ENCODE assay signal across 8 cellular contexts in the genomic region with DNA sequence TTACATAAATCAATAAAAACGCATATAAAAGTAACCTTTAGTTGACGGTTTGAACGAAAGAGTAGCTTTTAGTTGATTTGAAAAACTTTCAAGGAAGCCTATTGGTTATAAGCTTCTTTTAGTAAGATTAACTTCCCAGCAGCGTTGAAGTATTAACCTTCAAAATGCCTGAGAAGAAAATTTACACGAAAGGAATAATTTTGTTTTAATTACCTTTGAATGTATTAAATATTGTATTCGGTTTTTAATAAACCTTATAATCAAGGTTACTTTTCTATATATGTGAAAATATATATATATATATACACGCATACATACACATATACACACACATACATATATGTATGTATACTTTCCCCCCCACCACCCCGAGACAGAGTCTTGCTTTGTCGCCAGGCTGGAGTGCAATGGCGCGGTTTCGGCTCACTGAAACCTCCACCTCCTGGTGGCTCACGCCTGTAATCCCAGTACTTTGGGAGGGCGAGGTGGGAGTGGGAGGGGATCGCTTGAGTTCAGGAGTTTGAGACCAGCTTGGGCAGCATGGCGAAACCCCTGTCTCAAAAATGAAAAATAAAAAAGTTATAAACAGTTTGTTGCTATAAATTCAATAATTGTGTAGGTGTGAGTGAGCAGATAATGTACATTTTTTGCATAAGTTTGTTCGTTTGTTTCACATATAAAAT. TPM values are rescaled to one million over a fixed set of nuclear protein-coding genes. Genes with fewer than 3 reads are reported as not detected.
DNase-seq lines count a peak whose midpoint lies in the region; ATAC-seq, FAIRE-seq and TF ChIP-seq lines count a peak whose summit lies in the region.

No MANE protein-coding gene starts in this region.

- H3K4me1 ChIP-seq in colonic mucosa, result peaks cover 4% of the 10 kb centered on the region
- no peaks in the 10 kb centered on the region for H3K4me1 ChIP-seq in right lobe of liver

- H3K27me3 ChIP-seq in colonic mucosa (no peaks in the 10 kb centered on the region), right lobe of liver (no peaks in the 10 kb centered on the region)

- 10% methylated on average over 17 of the region's 17 CpGs for WGBS in right lobe of liver (ENCODE audit: insufficient coverage, low coverage, low lambda C conversion rate, missing lambda C conversion rate)

- DNase-seq in GM12892 (ENCODE audit: insufficient read length) (no peak), NCI-H2196 treated with DMSO at 0.1 percent for 48 hours (lab: John Stamatoyannopoulos, UW; ENCODE audit: unreplicated experiment) (peak; percentile 53), colonic mucosa (peak; percentile 68), right lobe of liver (peak; percentile 56 to 62 (median 58)), putamen (ENCODE audit: low spot score) (no peak)
- peak; percentile 13 to 32 (median 22) for DNase-seq in activated CD4-positive, CD25-positive, alpha-beta regulatory T cell (lab: John Stamatoyannopoulos, UW)
- DNase-seq in stimulated activated CD4-positive, alpha-beta T cell treated with anti-CD3 and anti-CD28 coated beads, Interleukin-4, amount 100 ng/mL, for 24 hours, result peak; percentile 77

- H3K9ac ChIP-seq in colonic mucosa (ENCODE audit: low read depth in 2 of 2, low read length in 2 of 2), result peak overlapping the region in 1 of 2 donors; percentile 93

- TF ChIP-seq CTCF in colonic mucosa (IDR thresholded peaks at IDR 0.05) (peak; percentile 34), right lobe of liver (IDR thresholded peaks at IDR 0.05) (peak in 3 of 4 donors; percentile 24 to 27 (median 26))

- H3K4me3 ChIP-seq in colonic mucosa, result peak overlapping the region; percentile 83
- H3K4me3 ChIP-seq in right lobe of liver, result peak overlapping the region; percentile 67 to 74 (median 68)

- intact Hi-C loops in colonic mucosa (cut with DNase I), result no loop called here
- intact Hi-C loops in right lobe of liver (cut with DNase I), result no loop called here

- FAIRE-seq in GM12892 (lab: Jason Lieb, UNC), result peak; percentile 71

- H3K27ac ChIP-seq in colonic mucosa (peak overlapping the region; percentile 88), right lobe of liver (peak overlapping the region; percentile 86 to 91 (median 91))

- H3K36me3 ChIP-seq in colonic mucosa (no peaks in the 10 kb centered on the region), right lobe of liver (no peaks in the 10 kb centered on the region)

- no peaks in the 10 kb centered on the region for H3K9me3 ChIP-seq in colonic mucosa
- no peaks in the 10 kb centered on the region for H3K9me3 ChIP-seq in right lobe of liver

- ATAC-seq in HG03097 (IDR thresholded peaks at IDR 0.05; ENCODE audit: low FRiP score, unreplicated experiment) (peak; percentile 8), right lobe of liver (peak; percentile 26 to 67 (median 41))

- TF ChIP-seq POLR2A in GM12892 (IDR thresholded peaks at IDR 0.05; ENCODE audit: low read depth, low read length), result no peak
- TF ChIP-seq POLR2A in right lobe of liver (IDR thresholded peaks at IDR 0.05), result no peak

RNA-seq across cellular contexts. Expression of gene EZH2, which starts 57.6 kb away (rescaled TPM):
- polyA plus RNA-seq in GM12892 (2012; ENCODE audit: missing spikeins), result 49.0 TPM
- total RNA-seq in colonic mucosa, result 10 to 100 TPM; 13.4 to 31.7 TPM
- total RNA-seq in right lobe of liver, result 1 to 10 TPM; 1.2 to 4.2 (median 1.9) TPM

Comparison
In these comparisons a context has a peak if more than half of its experiments do, and no peak if none do; other contexts are left out.
1. DNase-seq: peak in NCI-H2196 treated with DMSO at 0.1 percent for 48 hours (single experiment), activated CD4-positive, CD25-positive, alpha-beta regulatory T cell (4 of 4), colonic mucosa (single experiment), right lobe of liver (3 of 3) and stimulated activated CD4-positive, alpha-beta T cell treated with anti-CD3 and anti-CD28 coated beads, Interleukin-4, amount 100 ng/mL, for 24 hours (single experiment); none in GM12892 (single experiment) and putamen (single experiment).